38 cellular contexts compared by ENCODE assay signal in the genomic region with DNA sequence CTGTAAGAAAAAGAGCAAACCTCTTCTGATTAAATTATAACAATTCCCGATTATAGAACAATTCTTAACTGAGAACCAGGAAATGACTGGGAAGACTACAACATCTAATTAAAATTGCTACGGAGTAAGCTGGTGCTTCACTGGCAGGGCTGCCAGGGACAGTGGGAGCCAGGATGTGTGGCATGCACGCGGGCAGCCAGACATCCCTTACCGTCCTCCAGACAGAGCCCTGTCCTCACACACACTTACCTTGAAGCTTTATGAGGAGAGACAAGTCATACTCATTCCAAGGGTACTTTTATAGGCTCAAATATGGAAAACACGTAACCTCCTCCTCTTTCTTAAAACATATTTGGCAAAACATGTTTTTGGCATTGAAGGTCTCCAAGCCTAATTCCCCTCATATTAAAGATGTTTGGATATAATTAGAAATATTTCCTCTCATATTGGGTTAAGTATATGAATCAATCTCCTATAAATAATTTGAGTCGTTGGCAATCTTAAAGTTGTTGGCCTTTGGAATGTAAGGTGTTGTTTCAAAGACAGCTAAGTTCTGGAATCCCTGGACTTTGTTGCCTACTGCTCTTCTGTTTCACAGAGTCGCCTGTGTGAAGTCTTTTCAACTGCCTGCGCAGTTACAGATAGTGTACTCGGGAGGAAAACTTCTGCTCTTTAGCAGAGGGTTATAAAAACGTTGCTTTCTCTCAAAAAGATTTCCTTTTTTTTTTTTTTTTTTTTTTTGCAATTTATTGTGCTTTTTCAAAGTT. TPM values are rescaled to one million over a fixed set of nuclear protein-coding genes. Genes with fewer than 3 reads are reported as not detected.
"Had no signal": no experiment of that assay in that cellular context is flagged by ENCODE, and none has a peak within 500 bp of the region (broad histone marks: within the 10 kb centered on the region; RNA-seq: fewer than 3 reads in every experiment).

A gene (minus strand): TSS at position 272 of the 767 bp plus-strand sequence. CDS start 1,900 bp downstream, outside the sequence.

- H3K4me3 Mint-ChIP-seq: activated B cell treated with CpG ODN at 0.5 μM for 24 hours; activated CD4-positive, alpha-beta memory T cell treated with anti-CD3 and anti-CD28 coated beads for 36 hours; activated CD4-positive, alpha-beta T cell treated with anti-CD3 and anti-CD28 coated beads, Interleukin-2, amount 10 ng/mL, durations not matched to agents 24 days and 14 days; activated CD8-positive, alpha-beta T cell treated with anti-CD3 and anti-CD28 coated beads for 36 hours; activated naive CD4-positive, alpha-beta T cell treated with anti-CD3 and anti-CD28 coated beads, Interleukin-2, amount 10 ng/mL, durations not matched to agents 7 days and 5 days; activated naive CD4-positive, alpha-beta T cell treated with anti-CD3 and anti-CD28 coated beads, Interleukin-2, amount 50 U/mL, for 24 hours; activated naive CD8-positive, alpha-beta T cell; activated naive CD8-positive, alpha-beta T cell treated with anti-CD3 and anti-CD28 coated beads, Interleukin-2, amount 10 ng/mL, durations not matched to agents 7 days and 5 days; activated naive CD8-positive, alpha-beta T cell treated with anti-CD3 and anti-CD28 coated beads, Interleukin-2, amount 50 U/mL, for 24 hours; activated T-cell treated with anti-CD3 and anti-CD28 coated beads, Interleukin-2, amount 50 U/mL, for 4 hours; activated T-cell treated with anti-CD3 and anti-CD28 coated beads, Interleukin-2, amount 50 U/mL, for 72 hours; activated T-helper 1 cell treated with anti-CD3 and anti-CD28 coated beads, Interleukin-12 subunit alpha, Interleukin-12 subunit beta, Interleukin-2, Interleukin-4 antibody, amounts not matched to agents 30 ng/mL and 10 ng/mL and 1 ng/mL, durations not matched to agents 14 hours and 24 hours and 36 hours; activated T-helper 17 cell treated with anti-CD3 and anti-CD28 coated beads, Interleukin-2, amount 50 U/mL, for 72 hours; brain; T-helper 1 cell treated with Interleukin-12 subunit alpha and Interleukin-12 subunit beta and Interleukin-4 antibody, amounts not matched to agents 30 μg/mL and 1 μg/mL, for 36 hours; T-helper 2 cell treated with Interferon-gamma antibody and Interleukin-4, amounts not matched to agents 5 μg/mL and 100 μg/mL, for 36 hours had no signal

- H3K27ac ChIP-seq: ascending aorta, cardiac muscle cell, VCaP had no signal

- H3K4me1 ChIP-seq: ascending aorta had no signal

- H3K27ac Mint-ChIP-seq: activated B cell treated with CpG ODN at 0.5 μM for 24 hours; activated CD4-positive, alpha-beta memory T cell treated with anti-CD3 and anti-CD28 coated beads for 36 hours; activated CD4-positive, alpha-beta T cell treated with anti-CD3 and anti-CD28 coated beads, Interleukin-2, amount 10 ng/mL, durations not matched to agents 24 days and 14 days; activated CD8-positive, alpha-beta T cell treated with anti-CD3 and anti-CD28 coated beads for 36 hours; activated naive CD4-positive, alpha-beta T cell treated with anti-CD3 and anti-CD28 coated beads, Interleukin-2, amount 10 ng/mL, durations not matched to agents 7 days and 5 days; activated naive CD4-positive, alpha-beta T cell treated with anti-CD3 and anti-CD28 coated beads, Interleukin-2, amount 50 U/mL, for 24 hours; activated naive CD8-positive, alpha-beta T cell; activated naive CD8-positive, alpha-beta T cell treated with anti-CD3 and anti-CD28 coated beads, Interleukin-2, amount 10 ng/mL, durations not matched to agents 7 days and 5 days; activated naive CD8-positive, alpha-beta T cell treated with anti-CD3 and anti-CD28 coated beads, Interleukin-2, amount 50 U/mL, for 24 hours; activated T-cell treated with anti-CD3 and anti-CD28 coated beads, Interleukin-2, amount 50 U/mL, for 72 hours; activated T-helper 1 cell treated with anti-CD3 and anti-CD28 coated beads, Interleukin-12 subunit alpha, Interleukin-12 subunit beta, Interleukin-2, Interleukin-4 antibody, amounts not matched to agents 30 ng/mL and 10 ng/mL and 1 ng/mL, durations not matched to agents 14 hours and 24 hours and 36 hours; activated T-helper 17 cell treated with anti-CD3 and anti-CD28 coated beads, Interleukin-2, amount 50 U/mL, for 72 hours; brain; T-helper 1 cell treated with Interleukin-12 subunit alpha and Interleukin-12 subunit beta and Interleukin-4 antibody, amounts not matched to agents 30 μg/mL and 1 μg/mL, for 36 hours; T-helper 2 cell treated with Interferon-gamma antibody and Interleukin-4, amounts not matched to agents 5 μg/mL and 100 μg/mL, for 36 hours had no signal

- DNase-seq: activated B cell treated with CpG ODN at 0.5 μM for 24 hours; activated CD4-positive, alpha-beta memory T cell treated with anti-CD3 and anti-CD28 coated beads for 36 hours; activated CD4-positive, alpha-beta T cell treated with anti-CD3 and anti-CD28 coated beads for 4 hours; activated CD4-positive, alpha-beta T cell treated with anti-CD3 and anti-CD28 coated beads, Interleukin-2, amount 10 ng/mL, durations not matched to agents 24 days and 14 days; activated CD4-positive, alpha-beta T cell treated with anti-CD3 and anti-CD28 coated beads, Interleukin-2, amount 50 U/mL, for 1 hour; activated CD4-positive, alpha-beta T cell treated with anti-CD3 and anti-CD28 coated beads, Interleukin-2, amount 50 U/mL, for 4 hours; activated CD4-positive, CD25-positive, alpha-beta regulatory T cell treated with anti-CD3 and anti-CD28 coated beads, Interleukin-2, amount 50 U/mL, for 72 hours; activated CD8-positive, alpha-beta memory T cell treated with anti-CD3 and anti-CD28 coated beads, Interleukin-2, amount 50 U/mL, for 4 hours; activated CD8-positive, alpha-beta T cell treated with anti-CD3 and anti-CD28 coated beads for 36 hours; activated effector memory CD4-positive, alpha-beta T cell treated with anti-CD3 and anti-CD28 coated beads, Interleukin-2, amount 50 U/mL, for 16 hours; activated gamma-delta T cell treated with Interleukin-2 at 50 U/mL for 16 hours; activated naive CD4-positive, alpha-beta T cell; activated naive CD4-positive, alpha-beta T cell treated with anti-CD3 and anti-CD28 coated beads, Interleukin-2, amount 10 ng/mL, durations not matched to agents 7 days and 5 days; activated naive CD8-positive, alpha-beta T cell treated with anti-CD3 and anti-CD28 coated beads, Interleukin-2, amount 10 ng/mL, durations not matched to agents 7 days and 5 days; activated naive CD8-positive, alpha-beta T cell treated with anti-CD3 and anti-CD28 coated beads, Interleukin-2, amount 50 U/mL, for 24 hours; activated T-cell treated with anti-CD3 and anti-CD28 coated beads for 4 hours; activated T-cell treated with anti-CD3 and anti-CD28 coated beads, Interleukin-2, amount 50 U/mL, for 1 hour; activated T-cell treated with anti-CD3 and anti-CD28 coated beads, Interleukin-2, amount 50 U/mL, for 4 hours; activated T-cell treated with anti-CD3 and anti-CD28 coated beads, Interleukin-2, amount 50 U/mL, for 72 hours; amygdala; anterior cingulate cortex; caudate nucleus; SW 1271; T-helper 1 cell; T-helper 2 cell; T-helper 9 cell had no signal

- H3K9me3 Mint-ChIP-seq: activated B cell treated with CpG ODN at 0.5 μM for 24 hours; activated CD4-positive, alpha-beta memory T cell treated with anti-CD3 and anti-CD28 coated beads for 36 hours; activated CD4-positive, alpha-beta T cell treated with anti-CD3 and anti-CD28 coated beads, Interleukin-2, amount 10 ng/mL, durations not matched to agents 24 days and 14 days; activated CD8-positive, alpha-beta T cell treated with anti-CD3 and anti-CD28 coated beads for 36 hours; activated naive CD4-positive, alpha-beta T cell treated with anti-CD3 and anti-CD28 coated beads, Interleukin-2, amount 10 ng/mL, durations not matched to agents 7 days and 5 days; activated naive CD4-positive, alpha-beta T cell treated with anti-CD3 and anti-CD28 coated beads, Interleukin-2, amount 50 U/mL, for 24 hours; activated naive CD8-positive, alpha-beta T cell treated with anti-CD3 and anti-CD28 coated beads, Interleukin-2, amount 10 ng/mL, durations not matched to agents 7 days and 5 days; activated T-cell treated with anti-CD3 and anti-CD28 coated beads, Interleukin-2, amount 50 U/mL, for 72 hours; activated T-helper 1 cell treated with anti-CD3 and anti-CD28 coated beads, Interleukin-12 subunit alpha, Interleukin-12 subunit beta, Interleukin-2, Interleukin-4 antibody, amounts not matched to agents 30 ng/mL and 10 ng/mL and 1 ng/mL, durations not matched to agents 14 hours and 24 hours and 36 hours; T-helper 1 cell treated with Interleukin-12 subunit alpha and Interleukin-12 subunit beta and Interleukin-4 antibody, amounts not matched to agents 30 μg/mL and 1 μg/mL, for 36 hours; T-helper 2 cell treated with Interferon-gamma antibody and Interleukin-4, amounts not matched to agents 5 μg/mL and 100 μg/mL, for 36 hours had no signal

- H3K27me3 Mint-ChIP-seq: activated B cell treated with CpG ODN at 0.5 μM for 24 hours; activated CD4-positive, alpha-beta T cell treated with anti-CD3 and anti-CD28 coated beads, Interleukin-2, amount 10 ng/mL, durations not matched to agents 24 days and 14 days; activated naive CD4-positive, alpha-beta T cell treated with anti-CD3 and anti-CD28 coated beads, Interleukin-2, amount 10 ng/mL, durations not matched to agents 7 days and 5 days had no signal

- H3K9me3 ChIP-seq: ascending aorta had no signal

- H3K27me3 ChIP-seq: ascending aorta had no signal

- H3K36me3 Mint-ChIP-seq: activated CD4-positive, alpha-beta memory T cell treated with anti-CD3 and anti-CD28 coated beads for 36 hours; activated naive CD4-positive, alpha-beta T cell treated with anti-CD3 and anti-CD28 coated beads, Interleukin-2, amount 10 ng/mL, durations not matched to agents 7 days and 5 days; activated naive CD4-positive, alpha-beta T cell treated with anti-CD3 and anti-CD28 coated beads, Interleukin-2, amount 50 U/mL, for 24 hours; activated naive CD8-positive, alpha-beta T cell; activated naive CD8-positive, alpha-beta T cell treated with anti-CD3 and anti-CD28 coated beads, Interleukin-2, amount 10 ng/mL, durations not matched to agents 7 days and 5 days; brain had no signal

- H3K4me3 ChIP-seq: ascending aorta, cardiac muscle cell had no signal

- H3K36me3 ChIP-seq: ascending aorta, cardiac muscle cell had no signal

- H3K4me1 Mint-ChIP-seq: activated B cell treated with CpG ODN at 0.5 μM for 24 hours; activated CD4-positive, alpha-beta T cell treated with anti-CD3 and anti-CD28 coated beads, Interleukin-2, amount 10 ng/mL, durations not matched to agents 24 days and 14 days; activated naive CD4-positive, alpha-beta T cell treated with anti-CD3 and anti-CD28 coated beads, Interleukin-2, amount 10 ng/mL, durations not matched to agents 7 days and 5 days; activated naive CD4-positive, alpha-beta T cell treated with anti-CD3 and anti-CD28 coated beads, Interleukin-2, amount 50 U/mL, for 24 hours; activated naive CD8-positive, alpha-beta T cell treated with anti-CD3 and anti-CD28 coated beads, Interleukin-2, amount 10 ng/mL, durations not matched to agents 7 days and 5 days; activated naive CD8-positive, alpha-beta T cell treated with anti-CD3 and anti-CD28 coated beads, Interleukin-2, amount 50 U/mL, for 24 hours; activated T-helper 17 cell treated with anti-CD3 and anti-CD28 coated beads, Interleukin-2, amount 50 U/mL, for 72 hours; brain had no signal

- ATAC-seq: activated CD8-positive, alpha-beta T cell treated with anti-CD3 and anti-CD28 coated beads for 36 hours; activated naive CD8-positive, alpha-beta T cell treated with anti-CD3 and anti-CD28 coated beads, Interleukin-2, amount 50 U/mL, for 24 hours; activated T-cell treated with anti-CD3 and anti-CD28 coated beads, Interleukin-2, amount 50 U/mL, for 4 hours; activated T-cell treated with anti-CD3 and anti-CD28 coated beads, Interleukin-2, amount 50 U/mL, for 72 hours; activated T-helper 17 cell treated with anti-CD3 and anti-CD28 coated beads, Interleukin-2, amount 50 U/mL, for 72 hours had no signal

RNA-seq across cellular contexts. Expression of the gene that starts here (rescaled TPM):
- total RNA-seq: activated B cell treated with CpG ODN at 0.5 μM for 24 hours; activated CD4-positive, alpha-beta memory T cell treated with anti-CD3 and anti-CD28 coated beads for 36 hours; activated CD4-positive, alpha-beta T cell treated with anti-CD3 and anti-CD28 coated beads, Interleukin-2, amount 10 ng/mL, durations not matched to agents 24 days and 14 days; activated CD8-positive, alpha-beta memory T cell treated with anti-CD3 and anti-CD28 coated beads for 36 hours; activated CD8-positive, alpha-beta T cell treated with anti-CD3 and anti-CD28 coated beads for 36 hours; activated naive CD8-positive, alpha-beta T cell treated with anti-CD3 and anti-CD28 coated beads, Interleukin-2, amount 10 ng/mL, durations not matched to agents 7 days and 5 days; activated T-cell treated with anti-CD3 and anti-CD28 coated beads, Interleukin-2, amount 50 U/mL, for 4 hours; activated T-cell treated with anti-CD3 and anti-CD28 coated beads, Interleukin-2, amount 50 U/mL, for 72 hours; activated T-helper 1 cell treated with anti-CD3 and anti-CD28 coated beads, Interleukin-12 subunit alpha, Interleukin-12 subunit beta, Interleukin-2, Interleukin-4 antibody, amounts not matched to agents 30 ng/mL and 10 ng/mL and 1 ng/mL, durations not matched to agents 14 hours and 24 hours and 36 hours; activated T-helper 17 cell treated with anti-CD3 and anti-CD28 coated beads, Interleukin-2, amount 50 U/mL, for 72 hours; ascending aorta; bronchial epithelial cell; cardiac muscle cell had no signal
